1 cellular context compared by ENCODE assay signal in genomic region chr1:25256578-25257129, GRCh38.
TF ChIP-seq lines count a peak whose summit lies in the region.

No MANE protein-coding gene starts in this region.

TF ChIP-seq in K562, 482 proteins besides CTCF, POLR2A, EP300 and RAD21 (continued from another document):
- TF ChIP-seq JUND (IDR thresholded peaks at IDR 0.05; ENCODE audit: borderline replicate concordance, low read depth, low read length) = peak; percentile 79
- TF ChIP-seq JUND (tag; IDR thresholded peaks at IDR 0.05; ENCODE audit: borderline replicate concordance, low read depth, low read length) = peak; percentile 75; the same call in 2 of the 3 replicates
- TF ChIP-seq CBFA2T2 (conservative IDR thresholded peaks at IDR 0.05) = peak; percentile 43
